Comparison of ENCODE assay signal across 10 cellular contexts in genomic region chr2:33681333-33681732, GRCh38.
DNase-seq lines count a peak whose midpoint lies in the region; ATAC-seq, FAIRE-seq and TF ChIP-seq lines count a peak whose summit lies in the region.
"Had no signal": no experiment of that assay in that cellular context is flagged by ENCODE, and none has a peak within 500 bp of the region (broad histone marks: within the 10 kb centered on the region; RNA-seq: fewer than 3 reads in every experiment).

No MANE protein-coding gene starts in this region.

- no peak overlapping the region for H2BK20ac ChIP-seq in H1 (ENCODE audit: low read length)

- TF ChIP-seq CTCF in GM06990 (IDR thresholded peaks at IDR 0.05; ENCODE audit: insufficient read depth, low read length, poor library complexity, severe bottlenecking) (peak; percentile 7), H1 (IDR thresholded peaks at IDR 0.05; ENCODE audit: control extremely low read depth in 1 of 3, insufficient read depth in 1 of 3, low read depth in 1 of 3, low read length in 3 of 3) (peak in 2 of 3 experiments; percentile 15 to 36; a peak in 2 of 4 replicates), neural crest cell (conservative IDR thresholded peaks at IDR 0.05) (peak; percentile 59)

- DNase-seq in GM06990 (ENCODE audit: extremely low read depth, insufficient read length) (no peak), NCI-H526 (lab: John Stamatoyannopoulos, UW) (peak; percentile 12 to 23), H1 (ENCODE audit: low read depth in 1 of 2, low spot score in 2 of 2) (no peak), neural crest cell (ENCODE audit: low read depth, low spot score) (no peak), NCI-H2029 treated with DMSO at 0.1 percent for 48 hours (lab: John Stamatoyannopoulos, UW) (no peak), NCI-H187 (lab: John Stamatoyannopoulos, UW) (no peak)
- no peak for DNase-seq in activated CD4-positive, alpha-beta T cell treated with anti-CD3 and anti-CD28 coated beads for 1 hour
- DNase-seq: NCI-H1092 treated with DMSO at 0.1 percent for 48 hours, right lobe of liver had no signal

- CTCF ChIA-PET in H1 (lab: Charles Lee; ENCODE audit: partially characterized antibody) = interaction anchor here (0.9 to 1.5 kb wide), 5 partner anchors 9 to 415 kb away, joined by 3 read pairs; no protein-coding TSS in a partner anchor

- no peak overlapping the region for H2AFZ ChIP-seq in H1 (ENCODE audit: low read length)

- no peak overlapping the region for H2BK15ac ChIP-seq in H1 (ENCODE audit: low read length)

- TF ChIP-seq POLR2A in H1 (IDR thresholded peaks at IDR 0.05; ENCODE audit: control extremely low read depth in 1 of 2, low read depth in 2 of 2, low read length in 2 of 2) = no peak

- H4K20me1 ChIP-seq in H1 (replicated peaks in 1 of 2; ENCODE audit: control insufficient read depth in 1 of 2, insufficient read depth in 2 of 2, low read length in 2 of 2) = no peaks in the 10 kb centered on the region

- no peak for ATAC-seq in HG03159 (IDR thresholded peaks at IDR 0.05; ENCODE audit: unreplicated experiment)

- no peak overlapping the region for H2BK5ac ChIP-seq in H1 (ENCODE audit: low read depth, low read length)

- H3K27ac Mint-ChIP-seq in neural crest cell (ENCODE audit: unreplicated experiment) = no peak overlapping the region

- no peak overlapping the region for H3K9ac ChIP-seq in H1 (replicated peaks in 1 of 4; ENCODE audit: extremely low read depth in 1 of 4, low read depth in 3 of 4, low read length in 3 of 4)

- no peak overlapping the region for H2BK120ac ChIP-seq in H1 (replicated peaks; ENCODE audit: low read depth, low read length)

- H2BK12ac ChIP-seq in H1 (ENCODE audit: low read depth, low read length) = no peak overlapping the region

- H3K4me3 ChIP-seq in GM06990 (replicated peaks; ENCODE audit: low read depth, low read length) = no peak overlapping the region
- H3K4me3 ChIP-seq in H1 (ENCODE audit: extremely low read depth in 1 of 4, insufficient read depth in 2 of 4, low read depth in 3 of 4, low read length in 4 of 4) = no peak overlapping the region
- H3K4me3 ChIP-seq: right lobe of liver had no signal

- WGBS in H1 (ENCODE audit: extremely low coverage in 1 of 2, insufficient coverage in 1 of 2, insufficient read length in 1 of 2, insufficient replicate concordance in 2 of 2, low coverage in 1 of 2, low lambda C conversion rate in 2 of 2, missing lambda C conversion rate in 1 of 2), 2 experiments = 21% methylated on average over 1 of the region's 1 CpG; no CpG with 5 or more reads in 1 of the 2 experiments

- no peak overlapping the region for H3K56ac ChIP-seq in H1 (replicated peaks; ENCODE audit: insufficient read length, low read depth, low read length)

- H3K9me3 ChIP-seq in H1 (ENCODE audit: insufficient read depth in 2 of 2, low read depth in 1 of 2, low read length in 1 of 2) = no peaks in the 10 kb centered on the region
- H3K9me3 ChIP-seq: right lobe of liver had no signal

- FAIRE-seq in H1 (lab: Jason Lieb, UNC) = no peak

- H4K91ac ChIP-seq in H1 (replicated peaks; ENCODE audit: insufficient read length, low read length) = no peak overlapping the region

- H3K23ac ChIP-seq in H1 (ENCODE audit: insufficient read length) = no peak overlapping the region

- no peak overlapping the region for H3K27ac ChIP-seq in H1 (ENCODE audit: low read depth, low read length)
- H3K27ac ChIP-seq: right lobe of liver had no signal

- H3K4me1 ChIP-seq in H1 (replicated peaks in 1 of 4; ENCODE audit: control insufficient read depth in 3 of 4, insufficient read depth in 4 of 4, low read length in 3 of 4) = peaks cover 0 to 6% (median 4%) of the 10 kb centered on the region in 4 experiments; a peak in 6 of 7 replicates
- H3K4me1 ChIP-seq: right lobe of liver had no signal

- H3K4me1 Mint-ChIP-seq in neural crest cell = peaks cover 5% of the 10 kb centered on the region

- H3K79me1 ChIP-seq in H1 (ENCODE audit: low read depth, low read length) = no peaks in the 10 kb centered on the region

- no peak overlapping the region for H3K4ac ChIP-seq in H1 (replicated peaks; ENCODE audit: insufficient read length, low read depth, low read length)

- H3K9me3 Mint-ChIP-seq in neural crest cell = peaks cover 5% of the 10 kb centered on the region

- H3K14ac ChIP-seq in H1 (ENCODE audit: insufficient read length) = no peak overlapping the region

- no peak for TF ChIP-seq EP300 in H1 (IDR thresholded peaks at IDR 0.05; ENCODE audit: borderline replicate concordance in 1 of 2, low read depth in 2 of 2, low read length in 2 of 2)

- peaks cover 5% of the 10 kb centered on the region for H3K36me3 Mint-ChIP-seq in neural crest cell (ENCODE audit: low read depth)

- H4K5ac ChIP-seq in H1 (ENCODE audit: insufficient read length, low read depth, low read length) = no peak overlapping the region

- no peak overlapping the region for H3K4me3 Mint-ChIP-seq in neural crest cell

- TF ChIP-seq RAD21 in H1 (IDR thresholded peaks at IDR 0.05 in 1 of 2, conservative IDR thresholded peaks at IDR 0.05 in 1 of 2; ENCODE audit: low read depth in 2 of 2, low read length in 2 of 2) = peak in 1 of 2 experiments; percentile 60

- H3K18ac ChIP-seq in H1 (ENCODE audit: extremely low read depth, low read length) = no peak overlapping the region

- H3K36me3 ChIP-seq in GM06990 (ENCODE audit: control insufficient read depth, insufficient read depth, low read length) = no peaks in the 10 kb centered on the region
- H3K36me3 ChIP-seq in H1 (ENCODE audit: control insufficient read depth in 2 of 4, insufficient read depth in 4 of 4, low read length in 3 of 4) = no peaks in the 10 kb centered on the region
- H3K36me3 ChIP-seq: right lobe of liver had no signal

- no peaks in the 10 kb centered on the region for H3K79me2 ChIP-seq in H1 (ENCODE audit: control insufficient read depth in 1 of 2, insufficient read depth in 2 of 2, low read length in 2 of 2)

- H3K27me3 Mint-ChIP-seq in neural crest cell (ENCODE audit: low read depth) = no peaks in the 10 kb centered on the region

- POLR2A ChIA-PET in H1 (lab: Charles Lee; ENCODE audit: partially characterized antibody) = no interaction called here

- H3K27me3 ChIP-seq in GM06990 (replicated peaks; ENCODE audit: control insufficient read depth, insufficient read depth, low read length) (no peaks in the 10 kb centered on the region), H1 (replicated peaks in 1 of 4; ENCODE audit: control insufficient read depth in 3 of 4, extremely low read depth in 1 of 4, insufficient read depth in 3 of 4, low read length in 3 of 4) (no peaks in the 10 kb centered on the region)
- H3K27me3 ChIP-seq: right lobe of liver had no signal

- H2AK5ac ChIP-seq in H1 (ENCODE audit: low read depth, low read length) = no peak overlapping the region

- no peaks in the 10 kb centered on the region; the same call in 1 of the 2 replicates for H3K23me2 ChIP-seq in H1 (ENCODE audit: low read depth, low read length)

- no peak overlapping the region for H4K8ac ChIP-seq in H1 (ENCODE audit: extremely low read depth, insufficient read depth, low read length)

- H3K4me2 ChIP-seq in H1 (ENCODE audit: insufficient read depth in 1 of 2, low read depth in 2 of 2, low read length in 2 of 2) = no peak overlapping the region

TF ChIP-seq in H1, 55 proteins besides CTCF, POLR2A, EP300 and RAD21:
- TF ChIP-seq CHD1 (IDR thresholded peaks at IDR 0.05; ENCODE audit: low read depth, low read length) (no peak), MAX (IDR thresholded peaks at IDR 0.05) (no peak)

Comparison
In these comparisons a context has a peak if more than half of its experiments do, and no peak if none do; other contexts are left out.
1. DNase-seq: peak in NCI-H526 (2 of 2); none in GM06990 (single experiment), H1 (0 of 2), neural crest cell (single experiment), NCI-H2029 treated with DMSO at 0.1 percent for 48 hours (single experiment), activated CD4-positive, alpha-beta T cell treated with anti-CD3 and anti-CD28 coated beads for 1 hour (single experiment) and NCI-H187 (0 of 2).
2. CTCF ChIP-seq: peak in every context shown above with its lines; median percentile 59 in neural crest cell; 26 in H1; 7 in GM06990.